11 cellular contexts compared by ENCODE assay signal in genomic region chr2:25204190-25204838, GRCh38. TPM values are rescaled to one million over a fixed set of nuclear protein-coding genes. Genes with fewer than 3 reads are reported as not detected.
DNase-seq lines count a peak whose midpoint lies in the region; ATAC-seq and TF ChIP-seq lines count a peak whose summit lies in the region.
"Had no signal": no experiment of that assay in that cellular context is flagged by ENCODE, and none has a peak within 500 bp of the region (broad histone marks: within the 10 kb centered on the region; RNA-seq: fewer than 3 reads in every experiment).

No MANE protein-coding gene starts in this region.

- no peak overlapping the region for H3K4me3 Mint-ChIP-seq in T-helper 17 cell

- intact Hi-C loops in right cardiac atrium (cut with DNase I): no loop called here
- intact Hi-C loops in testis (cut with DNase I; ENCODE audit: low total_unique reads): no loop called here
- intact Hi-C loops in left colon (cut with DNase I, micrococcal nuclease): no loop called here

- H3K9me3 ChIP-seq in T-helper 17 cell (ENCODE audit: control insufficient read depth, low read length, poor library complexity, severe bottlenecking) (no peaks in the 10 kb centered on the region), right cardiac atrium (ENCODE audit: control insufficient read depth, low read length) (no peaks in the 10 kb centered on the region), testis (no peaks in the 10 kb centered on the region)

- no peaks in the 10 kb centered on the region for H3K27me3 ChIP-seq in right cardiac atrium (ENCODE audit: control insufficient read depth, insufficient read depth)
- no peaks in the 10 kb centered on the region for H3K27me3 ChIP-seq in testis

- no peak for TF ChIP-seq POLR2A in testis (IDR thresholded peaks at IDR 0.05)

- ATAC-seq in T-helper 17 cell: peak; percentile 67
- ATAC-seq in right cardiac atrium: peak; percentile 67 to 80
- no peak for ATAC-seq in left colon

- H3K27me3 Mint-ChIP-seq in T-helper 17 cell: no peaks in the 10 kb centered on the region

- H3K27ac ChIP-seq in right cardiac atrium (ENCODE audit: low read length): peak overlapping the region; percentile 25
- peak overlapping the region; percentile 51 to 83 for H3K27ac ChIP-seq in testis

- no peak for TF ChIP-seq CTCF in testis (IDR thresholded peaks at IDR 0.05)

- H3K4me1 Mint-ChIP-seq in T-helper 17 cell: peaks cover 9% of the 10 kb centered on the region

- H3K36me3 Mint-ChIP-seq in T-helper 17 cell (ENCODE audit: low read depth): no peaks in the 10 kb centered on the region

- no peak overlapping the region for H3K27ac Mint-ChIP-seq in T-helper 17 cell

- H3K4me3 ChIP-seq in right cardiac atrium (ENCODE audit: low read length): peak overlapping the region; percentile 60
- peak overlapping the region; percentile 49 to 52 for H3K4me3 ChIP-seq in testis

- H3K36me3 ChIP-seq in testis (ENCODE audit: low read depth, missing control alignments): no peaks in the 10 kb centered on the region

- DNase-seq in activated CD8-positive, alpha-beta memory T cell treated with anti-CD3 and anti-CD28 coated beads, Interleukin-2, amount 50 U/mL, for 4 hours: peak; percentile 38
- no peak for DNase-seq in activated CD8-positive, alpha-beta memory T cell treated with anti-CD3 and anti-CD28 coated beads, Interleukin-2, amount 50 U/mL, for 48 hours
- DNase-seq in T-helper 17 cell: no peak
- DNase-seq in right cardiac atrium: peak in 2 of 3 donors; percentile 64 to 65
- peak; percentile 66 for DNase-seq in testis
- DNase-seq in MV-4-11 (lab: John Stamatoyannopoulos, UW): no peak
- no peak for DNase-seq in NCI-H524 (lab: John Stamatoyannopoulos, UW)
- no peak for DNase-seq in left colon
- DNase-seq: Kasumi-1, SHP77 treated with DMSO at 0.1 percent for 48 hours had no signal

- H3K4me1 ChIP-seq in right cardiac atrium (ENCODE audit: control insufficient read depth, insufficient read depth, low read length): no peaks in the 10 kb centered on the region
- H3K4me1 ChIP-seq in testis: no peaks in the 10 kb centered on the region

- WGBS in right cardiac atrium: 22% methylated on average over 59 of the region's 59 CpGs
- 27 to 36% methylated on average over 28 to 56 of the region's 59 CpGs for WGBS in testis, 2 donors

RNA-seq across cellular contexts. Expression of gene POMC, which starts 35.9 kb away (rescaled TPM):
- total RNA-seq in T-helper 17 cell (1 to 10 TPM; 2.9 to 5.0 TPM), right cardiac atrium (1 to 10 TPM; 5.0 to 7.3 (median 6.1) TPM), testis (10 to 100 TPM; 55.7 to 77.2 TPM), left colon (under 1 TPM; 0.31 to 0.59 TPM)
- polyA plus RNA-seq in right cardiac atrium (13.2 TPM), testis (ENCODE audit: insufficient read depth, low read depth, low replicate concordance) (17.9 TPM)
- total RNA-seq: A673 had no signal

Comparison
In these comparisons a context has a peak if more than half of its experiments do, and no peak if none do; other contexts are left out.
1. DNase-seq: peak in activated CD8-positive, alpha-beta memory T cell treated with anti-CD3 and anti-CD28 coated beads, Interleukin-2, amount 50 U/mL, for 4 hours (single experiment), right cardiac atrium (2 of 3) and testis (single experiment); none in activated CD8-positive, alpha-beta memory T cell treated with anti-CD3 and anti-CD28 coated beads, Interleukin-2, amount 50 U/mL, for 48 hours (single experiment), T-helper 17 cell (0 of 3), MV-4-11 (single experiment), NCI-H524 (0 of 2) and left colon (0 of 2).
2. RNA of gene POMC, which starts 35.9 kb away (total RNA-seq): 55.7 to 77.2 TPM in testis; 5.0 to 7.3 TPM in right cardiac atrium, 2.9 to 5.0 TPM in T-helper 17 cell and 0.31 to 0.59 TPM in left colon; every median in the first group is over 4 times any median in the second.